8 cellular contexts compared by ENCODE assay signal in genomic region chr14:32076278-32077080, GRCh38. TPM values are rescaled to one million over a fixed set of nuclear protein-coding genes. Genes with fewer than 3 reads are reported as not detected.
DNase-seq lines count a peak whose midpoint lies in the region; ATAC-seq, FAIRE-seq and TF ChIP-seq lines count a peak whose summit lies in the region.

No MANE protein-coding gene starts in this region.

- no peaks in the 10 kb centered on the region for H3K27me3 ChIP-seq in neural cell (ENCODE audit: insufficient read depth, low read depth, low read length)

- H3K4me3 ChIP-seq in fibroblast of villous mesenchyme (ENCODE audit: low read depth, low read length) (peak overlapping the region; percentile 91), neural cell (ENCODE audit: low read length) (peak overlapping the region; percentile 89)

- H3K4me1 Mint-ChIP-seq in stimulated activated naive CD8-positive, alpha-beta T cell treated with anti-CD3 and anti-CD28 coated beads, Interleukin-15, amount 100 ng/mL, for 72 hours = peaks cover 34% of the 10 kb centered on the region

- H3K27ac Mint-ChIP-seq in stimulated activated naive CD8-positive, alpha-beta T cell treated with anti-CD3 and anti-CD28 coated beads, Interleukin-15, amount 100 ng/mL, for 72 hours = peak overlapping the region; percentile 78 to 89

- no peaks in the 10 kb centered on the region for H3K9me2 ChIP-seq in neural cell (ENCODE audit: insufficient read depth, low read length)

- DNase-seq in DMS114 treated with DMSO at 0.1 percent for 48 hours (lab: John Stamatoyannopoulos, UW; ENCODE audit: unreplicated experiment) (peak; percentile 91), RCC 7860 (ENCODE audit: low spot score) (peak; percentile 78), activated gamma-delta T cell treated with Interleukin-2 at 50 U/mL for 16 hours (peak; percentile 69), fibroblast of villous mesenchyme (ENCODE audit: low read depth) (peak; percentile 97)
- DNase-seq in stimulated activated naive CD8-positive, alpha-beta T cell treated with anti-CD3 and anti-CD28 coated beads, Interleukin-15, amount 100 ng/mL, for 72 hours = peak; percentile 76 to 78

- peaks cover 32% of the 10 kb centered on the region for H3K79me2 ChIP-seq in neural cell (replicated peaks; ENCODE audit: insufficient read depth, low read length)

- peak; percentile 36 for FAIRE-seq in RCC 7860 (lab: Jason Lieb, UNC)

- TF ChIP-seq CTCF in fibroblast of villous mesenchyme (IDR thresholded peaks at IDR 0.05; ENCODE audit: insufficient read depth, low read depth, low read length) = no peak
- no peak for TF ChIP-seq CTCF in neural cell (IDR thresholded peaks at IDR 0.05; ENCODE audit: poor library complexity, severe bottlenecking)

- H3K36me3 ChIP-seq in neural cell (ENCODE audit: insufficient read depth, low read length) = no peaks in the 10 kb centered on the region

- peak overlapping the region; percentile 77 for H3K4me2 ChIP-seq in neural cell (ENCODE audit: low read length)

- H3F3A ChIP-seq in neural cell (ENCODE audit: insufficient read depth, low read length, poor library complexity, severe bottlenecking) = peaks cover 3% of the 10 kb centered on the region

- H2AFZ ChIP-seq in neural cell (ENCODE audit: low read depth, low read length) = peak overlapping the region; percentile 90

- TF ChIP-seq RAD21 in Ishikawa (IDR thresholded peaks at IDR 0.05; ENCODE audit: low read depth) (no peak), neural cell (conservative IDR thresholded peaks at IDR 0.05) (peak; percentile 60)

- peak overlapping the region; percentile 84 for H3K9ac ChIP-seq in neural cell (ENCODE audit: low read length)

- no peaks in the 10 kb centered on the region for H3K27me3 Mint-ChIP-seq in stimulated activated naive CD8-positive, alpha-beta T cell treated with anti-CD3 and anti-CD28 coated beads, Interleukin-15, amount 100 ng/mL, for 72 hours

- peak overlapping the region; percentile 93 for H3K27ac ChIP-seq in neural cell (ENCODE audit: low read length)

- no peaks in the 10 kb centered on the region for H3K9me3 Mint-ChIP-seq in stimulated activated naive CD8-positive, alpha-beta T cell treated with anti-CD3 and anti-CD28 coated beads, Interleukin-15, amount 100 ng/mL, for 72 hours

- peaks cover 10% of the 10 kb centered on the region for H4K20me1 ChIP-seq in neural cell (ENCODE audit: insufficient read depth)

- no peaks in the 10 kb centered on the region for H3K9me3 ChIP-seq in neural cell (ENCODE audit: low read length)

- TF ChIP-seq EP300 in Ishikawa (IDR thresholded peaks at IDR 0.05; ENCODE audit: borderline replicate concordance) = no peak
- TF ChIP-seq EP300 in neural cell (conservative IDR thresholded peaks at IDR 0.05; ENCODE audit: poor library complexity, severe bottlenecking) = peak; percentile 54

- ATAC-seq in GM21576 (IDR thresholded peaks at IDR 0.05; ENCODE audit: unreplicated experiment) = peak; percentile 39
- peak; percentile 71 for ATAC-seq in stimulated activated naive CD8-positive, alpha-beta T cell treated with anti-CD3 and anti-CD28 coated beads, Interleukin-15, amount 100 ng/mL, for 72 hours

- peak overlapping the region; percentile 90 to 91 for H3K4me3 Mint-ChIP-seq in stimulated activated naive CD8-positive, alpha-beta T cell treated with anti-CD3 and anti-CD28 coated beads, Interleukin-15, amount 100 ng/mL, for 72 hours

TF ChIP-seq in Ishikawa, 13 proteins besides CTCF, POLR2A, EP300 and RAD21:
- TF ChIP-seq MAX (IDR thresholded peaks at IDR 0.05) = peak; percentile 41
- TF ChIP-seq TAF1 (IDR thresholded peaks at IDR 0.05; ENCODE audit: low read depth) = peak; percentile 41
- no peak for TF ChIP-seq REST (IDR thresholded peaks at IDR 0.05; ENCODE audit: low read depth)
- TF ChIP-seq CREB1 (IDR thresholded peaks at IDR 0.05; ENCODE audit: low read depth) = no peak

TF ChIP-seq in neural cell, 6 proteins besides CTCF, POLR2A, EP300 and RAD21:
- TF ChIP-seq REST (IDR thresholded peaks at IDR 0.05; ENCODE audit: borderline replicate concordance) (peak; percentile 92), MXI1 (conservative IDR thresholded peaks at IDR 0.05; ENCODE audit: poor library complexity, severe bottlenecking) (peak; percentile 92), SMC3 (conservative IDR thresholded peaks at IDR 0.05; ENCODE audit: poor library complexity) (peak; percentile 71), POLR2AphosphoS5 (IDR thresholded peaks at IDR 0.05) (peak; percentile 78), EZH2 (IDR thresholded peaks at IDR 0.05; ENCODE audit: borderline replicate concordance, insufficient read depth, low read length, poor library complexity, severe bottlenecking) (no peak), TAF1 (IDR thresholded peaks at IDR 0.05; ENCODE audit: low read depth) (peak; percentile 93)

RNA-seq across cellular contexts. Expression of gene ARHGAP5, which starts 0.6 kb away (rescaled TPM):
- 89.9 and 166 TPM in 2 replicates for total RNA-seq in fibroblast of villous mesenchyme
- 32.2 and 33.1 TPM in 2 replicates for polyA plus RNA-seq in neural cell
- 329 and 373 TPM in 2 replicates for polyA minus RNA-seq in neural cell

Comparison
In these comparisons a context has a peak if more than half of its experiments do, and no peak if none do; other contexts are left out.
1. Peak in every context shown above with its lines: DNase-seq, ATAC-seq, H3K4me3 ChIP-seq and H3K27ac ChIP-seq.